ENCODE assay signal across 1 cellular context in the genomic region with DNA sequence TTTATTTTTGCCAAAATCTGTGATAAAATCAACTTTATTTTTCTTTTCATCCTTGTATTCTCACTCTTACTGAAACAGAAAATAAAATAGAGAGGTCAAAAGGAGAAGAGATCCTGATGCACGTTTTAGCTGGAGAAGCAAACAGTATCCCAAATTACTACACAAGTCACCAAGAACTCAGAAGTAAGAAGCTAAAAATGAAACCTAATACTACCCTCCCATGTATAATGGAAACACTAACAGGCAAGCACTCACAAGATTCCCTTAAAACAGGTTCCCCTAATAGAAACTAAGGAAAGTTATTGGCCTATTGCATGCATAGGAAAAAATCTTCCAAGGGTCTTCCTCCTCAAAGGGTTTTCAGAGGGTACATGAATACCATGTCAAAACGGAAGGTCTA.
TF ChIP-seq lines count a peak whose summit lies in the region.

No MANE protein-coding gene starts in this region.

TF ChIP-seq in GM23338, 12 proteins besides CTCF, POLR2A, EP300 and RAD21 (continued from another document):
- TF ChIP-seq, protein P1, sequence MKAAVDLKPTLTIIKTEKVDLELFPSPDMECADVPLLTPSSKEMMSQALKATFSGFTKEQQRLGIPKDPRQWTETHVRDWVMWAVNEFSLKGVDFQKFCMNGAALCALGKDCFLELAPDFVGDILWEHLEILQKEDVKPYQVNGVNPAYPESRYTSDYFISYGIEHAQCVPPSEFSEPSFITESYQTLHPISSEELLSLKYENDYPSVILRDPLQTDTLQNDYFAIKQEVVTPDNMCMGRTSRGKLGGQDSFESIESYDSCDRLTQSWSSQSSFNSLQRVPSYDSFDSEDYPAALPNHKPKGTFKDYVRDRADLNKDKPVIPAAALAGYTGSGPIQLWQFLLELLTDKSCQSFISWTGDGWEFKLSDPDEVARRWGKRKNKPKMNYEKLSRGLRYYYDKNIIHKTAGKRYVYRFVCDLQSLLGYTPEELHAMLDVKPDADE (IDR thresholded peaks at IDR 0.05): no peak
- TF ChIP-seq NANOG (IDR thresholded peaks at IDR 0.05; ENCODE audit: borderline replicate concordance) (no peak), ZNF114 (CRISPR knock-in tag; IDR thresholded peaks at IDR 0.05) (no peak), JUNB (IDR thresholded peaks at IDR 0.05; ENCODE audit: unreplicated experiment) (no peak), REST (IDR thresholded peaks at IDR 0.05; ENCODE audit: unreplicated experiment) (no peak)
